3 cellular contexts compared by ENCODE assay signal in genomic region chr3:161759444-161759843, GRCh38.
"Had no signal": no experiment of that assay in that cellular context is flagged by ENCODE, and none has a peak within 500 bp of the region (broad histone marks: within the 10 kb centered on the region; RNA-seq: fewer than 3 reads in every experiment).

No MANE protein-coding gene starts in this region.

- DNase-seq: GDM1, GF-D8 had no signal

- H3K4me3 ChIP-seq: GM12878 had no signal

- ATAC-seq: GM12878 had no signal
